ENCODE assay signal across 8 cellular contexts in genomic region chrX:153470411-153471363, GRCh38. TPM values are rescaled to one million over a fixed set of nuclear protein-coding genes. Genes with fewer than 3 reads are reported as not detected.
DNase-seq lines count a peak whose midpoint lies in the region; ATAC-seq and TF ChIP-seq lines count a peak whose summit lies in the region.

Gene HAUS7, minus strand, starts transcription at chrX:153470576. Its CDS starts 19 bp downstream, at chrX:153470557.

- H3K4me1 ChIP-seq in prostate gland (replicated peaks): no peaks in the 10 kb centered on the region
- H3K4me1 ChIP-seq in urinary bladder (ENCODE audit: insufficient read depth): no peaks in the 10 kb centered on the region

- H3K36me3 ChIP-seq in prostate gland (no peaks in the 10 kb centered on the region), urinary bladder (ENCODE audit: insufficient read depth) (no peaks in the 10 kb centered on the region)

- peak; percentile 27 to 70 (median 56) for TF ChIP-seq CTCF in prostate gland (IDR thresholded peaks at IDR 0.05)

- DNase-seq in NCI-H146 treated with DMSO at 0.1 percent for 48 hours (lab: John Stamatoyannopoulos, UW; ENCODE audit: unreplicated experiment) (peak; percentile 84), amniotic epithelial cell (ENCODE audit: low read depth) (peak; percentile 79), left cardiac atrium (peak; percentile 87), prostate gland (ENCODE audit: low spot score) (peak; percentile 79)

- no peaks in the 10 kb centered on the region for H3K9me3 ChIP-seq in prostate gland

- H3K27me3 ChIP-seq in prostate gland (replicated peaks; ENCODE audit: insufficient read depth): no peaks in the 10 kb centered on the region

- TF ChIP-seq POLR2A in GM15510 (IDR thresholded peaks at IDR 0.05; ENCODE audit: borderline replicate concordance, extremely low read depth, insufficient read length): peak; percentile 36
- no peak for TF ChIP-seq POLR2A in prostate gland (IDR thresholded peaks at IDR 0.05)

- peak within 1 kb of the TSS; percentile 41 for H3K4me3 ChIP-seq in prostate gland
- peak within 1 kb of the TSS; percentile 55 for H3K4me3 ChIP-seq in urinary bladder (ENCODE audit: low read depth, low read length)

- ATAC-seq in HG02884 (IDR thresholded peaks at IDR 0.05; ENCODE audit: unreplicated experiment) (peak; percentile 72), left cardiac atrium (peak; percentile 89 to 92)

- peak within 1 kb of the TSS in 1 of 2 donors; percentile 31 for H3K27ac ChIP-seq in prostate gland
- H3K27ac ChIP-seq in urinary bladder (ENCODE audit: low read depth): peak within 1 kb of the TSS; percentile 55

- intact Hi-C loops in T-helper 1 cell treated with Interleukin-12 subunit alpha and Interleukin-12 subunit beta and Interleukin-4 antibody, amounts not matched to agents 30 ng/mL and 1 ng/mL, for 36 hours (cut with micrococcal nuclease): loop anchor here (1.0 to 10.0 kb wide), 13 partner anchors 37 to 640 kb away; partner anchors contain the start of genes ABCD1, BCAP31, CCNQ and CETN2
- intact Hi-C loops in left cardiac atrium (cut with DNase I): loop anchor here in 1 of 2 donors (5.0 kb wide), 1 partner anchor 37 kb away; no protein-coding TSS in a partner anchor
- intact Hi-C loops in prostate gland (cut with DNase I): no loop called here

- WGBS in prostate gland: 11% methylated on average over 46 of the region's 70 CpGs
- WGBS in urinary bladder: 10% methylated on average over 59 of the region's 70 CpGs

RNA-seq across cellular contexts. Expression of gene HAUS7, which starts in this region (rescaled TPM):
- 41.9 and 42.1 TPM in 2 replicates for total RNA-seq in T-helper 1 cell treated with Interleukin-12 subunit alpha and Interleukin-12 subunit beta and Interleukin-4 antibody, amounts not matched to agents 30 ng/mL and 1 ng/mL, for 36 hours
- total RNA-seq in left cardiac atrium (10 to 100 TPM; 15.8 to 22.2 TPM), prostate gland (10 to 100 TPM; 18.1 to 35.7 TPM), urinary bladder (17.1 TPM)
- polyA plus RNA-seq in urinary bladder: 26.6 TPM
